31 cellular contexts compared by ENCODE assay signal in genomic region chr18:23534276-23534675, GRCh38. TPM values are rescaled to one million over a fixed set of nuclear protein-coding genes. Genes with fewer than 3 reads are reported as not detected.
DNase-seq lines count a peak whose midpoint lies in the region; ATAC-seq and TF ChIP-seq lines count a peak whose summit lies in the region.
"Had no signal": no experiment of that assay in that cellular context is flagged by ENCODE, and none has a peak within 500 bp of the region (broad histone marks: within the 10 kb centered on the region; RNA-seq: fewer than 3 reads in every experiment).

No MANE protein-coding gene starts in this region.

- no peaks in the 10 kb centered on the region for H3K9me3 ChIP-seq in cardiac muscle cell (ENCODE audit: low read depth)
- H3K9me3 ChIP-seq: A549, BE2C, Caco-2 had no signal

- no peak for DNase-seq in activated T-cell treated with anti-CD3 and anti-CD28 coated beads, Interleukin-2, amount 50 U/mL, for 24 hours
- no peak for DNase-seq in activated T-cell treated with anti-CD3 and anti-CD28 coated beads, Interleukin-2, amount 50 U/mL, for 48 hours
- DNase-seq in cardiac muscle cell (ENCODE audit: low read depth in 1 of 2, low spot score in 1 of 2) (no peak), left cardiac atrium (no peak)
- DNase-seq: 8988T; ACHN; AML-193; BE2C; C1 segment of cervical spinal cord; Caco-2; Calu3; CD4-positive, alpha-beta memory T cell; CD4-positive, alpha-beta T cell; CD4-positive, CD25-positive, alpha-beta regulatory T cell; CD8-positive, alpha-beta memory T cell; CD8-positive, alpha-beta T cell; COR-L47; DMS 273 treated with DMSO at 0.1 percent for 48 hours; DMS153; DMS53; DMS79; DMS79 treated with DMSO at 0.1 percent for 48 hours; DND-41; EL had no signal

- no peaks in the 10 kb centered on the region for H3K27me3 Mint-ChIP-seq in activated T-cell treated with anti-CD3 and anti-CD28 coated beads, Interleukin-2, amount 50 U/mL, for 24 hours
- H3K27me3 Mint-ChIP-seq: B cell; CD4-positive, alpha-beta memory T cell; CD4-positive, alpha-beta T cell; CD4-positive, CD25-positive, alpha-beta regulatory T cell; CD8-positive, alpha-beta memory T cell had no signal

- intact Hi-C loops in left cardiac atrium (cut with DNase I): no loop called here

- no peaks in the 10 kb centered on the region for H3K27me3 ChIP-seq in cardiac muscle cell
- H3K27me3 ChIP-seq: BE2C, BLaER1 had no signal

- peaks cover 98% of the 10 kb centered on the region for H3K36me3 Mint-ChIP-seq in activated T-cell treated with anti-CD3 and anti-CD28 coated beads, Interleukin-2, amount 50 U/mL, for 24 hours (ENCODE audit: low read depth)

- H3K27ac Mint-ChIP-seq in activated T-cell treated with anti-CD3 and anti-CD28 coated beads, Interleukin-2, amount 50 U/mL, for 24 hours: peak overlapping the region; percentile 20
- H3K27ac Mint-ChIP-seq: B cell; CD14-positive monocyte; CD4-positive, alpha-beta T cell; CD8-positive, alpha-beta T cell had no signal

- no peak for TF ChIP-seq CTCF in cardiac muscle cell (IDR thresholded peaks at IDR 0.05; ENCODE audit: low read depth, low read length)

- H3K4me1 ChIP-seq in cardiac muscle cell (ENCODE audit: low read depth): peaks cover 19% of the 10 kb centered on the region
- H3K4me1 ChIP-seq: BE2C, Caco-2 had no signal

- H3K27ac ChIP-seq in cardiac muscle cell: peak overlapping the region; percentile 81
- H3K27ac ChIP-seq: 22Rv1; A549; BLaER1; BLaER1 treated with 17β-estradiol and CSF1 and Interleukin-3, amounts not matched to agents 10 nM and 100 nM; C4-2B had no signal

- no peak overlapping the region for H3K4me3 Mint-ChIP-seq in activated T-cell treated with anti-CD3 and anti-CD28 coated beads, Interleukin-2, amount 50 U/mL, for 24 hours
- H3K4me3 Mint-ChIP-seq: B cell; CD14-positive monocyte; CD4-positive, alpha-beta memory T cell; CD4-positive, alpha-beta T cell; CD4-positive, CD25-positive, alpha-beta regulatory T cell; CD8-positive, alpha-beta memory T cell; CD8-positive, alpha-beta T cell had no signal

- peaks cover 50% of the 10 kb centered on the region for H3K36me3 ChIP-seq in cardiac muscle cell
- H3K36me3 ChIP-seq: BE2C had no signal

- peaks cover 12% of the 10 kb centered on the region for H3K4me1 Mint-ChIP-seq in activated T-cell treated with anti-CD3 and anti-CD28 coated beads, Interleukin-2, amount 50 U/mL, for 24 hours (ENCODE audit: low read depth)
- H3K4me1 Mint-ChIP-seq: CD4-positive, CD25-positive, alpha-beta regulatory T cell; CD8-positive, alpha-beta memory T cell had no signal

- no peak overlapping the region for H3K4me3 ChIP-seq in cardiac muscle cell
- H3K4me3 ChIP-seq: A549; BLaER1; BLaER1 treated with 17β-estradiol and CSF1 and Interleukin-3, amounts not matched to agents 10 nM and 100 nM had no signal

- ATAC-seq in left cardiac atrium: no peak
- ATAC-seq: A549; CD8-positive, alpha-beta T cell had no signal

- no peaks in the 10 kb centered on the region for H3K9me3 Mint-ChIP-seq in activated T-cell treated with anti-CD3 and anti-CD28 coated beads, Interleukin-2, amount 50 U/mL, for 24 hours
- H3K9me3 Mint-ChIP-seq: CD4-positive, alpha-beta memory T cell; CD4-positive, alpha-beta T cell; CD4-positive, CD25-positive, alpha-beta regulatory T cell; CD8-positive, alpha-beta memory T cell; CD8-positive, alpha-beta T cell had no signal

RNA-seq across cellular contexts. Expression of gene RMC1, which starts 31.0 kb away (rescaled TPM):
- 10.4 and 13.5 TPM in 2 replicates for total RNA-seq in cardiac muscle cell
- 18.3 and 28.0 TPM in 2 replicates for polyA plus RNA-seq in cardiac muscle cell
- total RNA-seq in left cardiac atrium: 10 to 100 TPM; 12.8 to 18.6 TPM

RNA-seq across cellular contexts. Expression of gene NPC1, which starts 52.0 kb away (rescaled TPM):
- total RNA-seq in cardiac muscle cell: 22.4 and 25.9 TPM in 2 replicates
- polyA plus RNA-seq in cardiac muscle cell: 14.1 and 19.4 TPM in 2 replicates
- 10 to 100 TPM; 17.1 to 29.7 TPM for total RNA-seq in left cardiac atrium
